11 cellular contexts compared by ENCODE assay signal in the genomic region with DNA sequence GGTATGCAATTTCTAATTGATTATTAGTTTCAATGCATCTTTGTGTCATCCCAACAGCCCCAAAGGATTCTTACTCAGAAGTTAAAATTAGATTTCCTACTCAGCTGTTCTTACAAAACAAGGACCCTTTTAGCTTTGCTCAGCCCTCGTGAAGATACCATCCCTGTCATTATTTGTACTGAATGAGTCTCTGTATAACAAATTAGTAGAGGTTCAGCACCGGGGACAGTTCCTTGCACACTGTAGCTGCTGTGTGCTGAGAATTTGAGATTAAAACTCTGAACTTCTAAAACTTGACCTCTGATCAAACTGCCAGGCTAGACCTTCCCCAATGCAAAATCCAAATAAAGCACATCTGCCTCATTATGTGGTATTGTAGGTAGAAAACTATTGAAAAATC.
DNase-seq lines count a peak whose midpoint lies in the region; ATAC-seq and TF ChIP-seq lines count a peak whose summit lies in the region.
"Had no signal": no experiment of that assay in that cellular context is flagged by ENCODE, and none has a peak within 500 bp of the region (broad histone marks: within the 10 kb centered on the region; RNA-seq: fewer than 3 reads in every experiment).

No MANE protein-coding gene starts in this region.

- no peak overlapping the region for H3K4me2 ChIP-seq in DND-41 (ENCODE audit: insufficient read depth, low read length)

- H3K36me3 ChIP-seq in DND-41 (ENCODE audit: insufficient read depth, low read length), result no peaks in the 10 kb centered on the region
- H3K36me3 ChIP-seq: Peyer's patch had no signal

- no peak overlapping the region for H3K9ac ChIP-seq in DND-41 (ENCODE audit: low read depth, low read length)

- no peaks in the 10 kb centered on the region for H3K4me1 ChIP-seq in DND-41 (ENCODE audit: insufficient read depth, low read length)
- H3K4me1 ChIP-seq: Peyer's patch had no signal

- H3K4me3 ChIP-seq in DND-41 (ENCODE audit: low read depth in 1 of 2, low read length in 2 of 2), result no peak overlapping the region
- H3K4me3 ChIP-seq: Peyer's patch had no signal

- ATAC-seq in DND-41 (ENCODE audit: insufficient read depth, low read depth) (peak; percentile 68; the same call in 2 of the 3 replicates), HG02763 (IDR thresholded peaks at IDR 0.05; ENCODE audit: unreplicated experiment) (no peak)
- ATAC-seq: stimulated activated memory B cell treated with anti-CD40 and anti-IgM and Interleukin-4, amounts not matched to agents 10 μg/mL and 1 μg/mL and 100 μg/mL, for 72 hours had no signal

- intact Hi-C loops in posterior vena cava (cut with DNase I), result no loop called here

- no peaks in the 10 kb centered on the region for H3K9me3 ChIP-seq in DND-41 (ENCODE audit: insufficient read depth, low read length, severe bottlenecking)
- H3K9me3 ChIP-seq: Peyer's patch had no signal

- H3K27me3 ChIP-seq in DND-41 (ENCODE audit: insufficient read depth, low read length, poor library complexity), result no peaks in the 10 kb centered on the region
- H3K27me3 ChIP-seq: Peyer's patch had no signal

- no peaks in the 10 kb centered on the region for H3K79me2 ChIP-seq in DND-41 (ENCODE audit: insufficient read depth, low read length)

- no peak for TF ChIP-seq CTCF in DND-41 (IDR thresholded peaks at IDR 0.05; ENCODE audit: borderline replicate concordance, extremely low read depth, low read length, poor library complexity, severe bottlenecking)

- DNase-seq in DND-41 (peak; percentile 56), Kasumi-1 (lab: John Stamatoyannopoulos, UW) (peak; percentile 34 to 43), amniotic stem cell (lab: John Stamatoyannopoulos, UW) (peak; percentile 21), kidney tubule cell (ENCODE audit: low spot score) (peak; percentile 40), NOMO-1 treated with DMSO at 0.1 percent for 48 hours (lab: John Stamatoyannopoulos, UW; ENCODE audit: unreplicated experiment) (no peak), GOT3 (lab: John Stamatoyannopoulos, UW) (no peak), posterior vena cava (ENCODE audit: low spot score) (no peak)
- DNase-seq: glutamatergic neuron, Peyer's patch had no signal

- no peak overlapping the region for H2AFZ ChIP-seq in DND-41 (ENCODE audit: low read depth, low read length)

- no peak overlapping the region for H3K27ac ChIP-seq in DND-41 (ENCODE audit: low read length)
- H3K27ac ChIP-seq: Peyer's patch had no signal

- H4K20me1 ChIP-seq in DND-41 (ENCODE audit: insufficient read depth, low read length), result no peaks in the 10 kb centered on the region

Comparison
In these comparisons a context has a peak if more than half of its experiments do, and no peak if none do; other contexts are left out.
1. DNase-seq: peak in DND-41 (single experiment), Kasumi-1 (2 of 2), amniotic stem cell (single experiment) and kidney tubule cell (single experiment); none in NOMO-1 treated with DMSO at 0.1 percent for 48 hours (single experiment), GOT3 (single experiment) and posterior vena cava (single experiment).